ENCODE assay signal across 17 cellular contexts in the genomic region with DNA sequence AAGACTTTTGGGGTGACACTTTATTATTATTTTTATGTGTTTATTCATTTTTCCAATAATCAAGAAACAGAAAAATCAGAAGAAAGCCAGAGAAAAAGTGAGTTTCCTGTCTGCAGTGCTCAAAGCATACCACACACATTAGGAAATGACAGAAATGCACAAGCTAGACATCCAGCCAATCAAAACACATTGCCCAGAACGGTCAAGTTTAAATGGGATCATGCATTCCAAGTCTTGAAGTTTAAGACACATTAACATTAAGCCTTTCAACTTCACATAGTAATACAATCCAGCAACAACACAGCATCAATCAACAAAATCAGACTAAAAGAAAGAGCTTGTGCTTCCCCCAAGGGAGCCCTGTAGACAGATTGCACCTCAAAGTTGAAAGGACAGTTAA. TPM values are rescaled to one million over a fixed set of nuclear protein-coding genes. Genes with fewer than 3 reads are reported as not detected.
DNase-seq lines count a peak whose midpoint lies in the region; ATAC-seq and TF ChIP-seq lines count a peak whose summit lies in the region.
"Had no signal": no experiment of that assay in that cellular context is flagged by ENCODE, and none has a peak within 500 bp of the region (broad histone marks: within the 10 kb centered on the region; RNA-seq: fewer than 3 reads in every experiment).

No MANE protein-coding gene starts in this region.

- POLR2A ChIA-PET in activated CD4-positive, alpha-beta T cell treated with anti-CD3 and anti-CD28 coated beads, Interleukin-2, amount 10 ng/mL, durations not matched to agents 7 days and 5 days (lab: Charles Lee), result no interaction called here

- H3K36me3 Mint-ChIP-seq in activated CD4-positive, alpha-beta T cell treated with anti-CD3 and anti-CD28 coated beads, Interleukin-2, amount 10 ng/mL, durations not matched to agents 7 days and 5 days (ENCODE audit: low read depth), result no peaks in the 10 kb centered on the region
- H3K36me3 Mint-ChIP-seq in neural progenitor cell, result no peaks in the 10 kb centered on the region

- H3F3A ChIP-seq in neural progenitor cell (ENCODE audit: low read depth), result peaks cover 16% of the 10 kb centered on the region

- H3K4me3 Mint-ChIP-seq in activated CD4-positive, alpha-beta T cell treated with anti-CD3 and anti-CD28 coated beads, Interleukin-2, amount 10 ng/mL, durations not matched to agents 7 days and 5 days, result no peak overlapping the region
- no peak overlapping the region for H3K4me3 Mint-ChIP-seq in neural progenitor cell
- H3K4me3 Mint-ChIP-seq: activated T-helper 1 cell treated with anti-CD3 and anti-CD28 coated beads, Interleukin-12 subunit alpha, Interleukin-12 subunit beta, Interleukin-2, Interleukin-4 antibody, amounts not matched to agents 30 ng/mL and 10 ng/mL and 1 ng/mL, durations not matched to agents 14 hours and 24 hours and 36 hours; T-helper 1 cell treated with Interleukin-12 subunit alpha and Interleukin-12 subunit beta and Interleukin-4 antibody, amounts not matched to agents 30 μg/mL and 1 μg/mL, for 36 hours had no signal

- H3K27ac ChIP-seq in DND-41 (ENCODE audit: low read length) (no peak overlapping the region), ascending aorta (peak overlapping the region; percentile 58 to 96), neural progenitor cell (no peak overlapping the region)
- H3K27ac ChIP-seq: heart left ventricle, uterus had no signal

- H3K4me1 Mint-ChIP-seq in activated CD4-positive, alpha-beta T cell treated with anti-CD3 and anti-CD28 coated beads, Interleukin-2, amount 10 ng/mL, durations not matched to agents 7 days and 5 days, result no peaks in the 10 kb centered on the region
- H3K4me1 Mint-ChIP-seq in neural progenitor cell, result peaks cover 71% of the 10 kb centered on the region

- H2AFZ ChIP-seq in DND-41 (ENCODE audit: low read depth, low read length), result no peak overlapping the region
- no peak overlapping the region for H2AFZ ChIP-seq in neural progenitor cell (replicated peaks)

- no peak for DNase-seq in DND-41
- no peak for DNase-seq in ascending aorta (ENCODE audit: low spot score in 2 of 2)
- DNase-seq in fibroblast of pulmonary artery (ENCODE audit: low read depth), result peak; percentile 77
- DNase-seq in skeletal muscle cell (ENCODE audit: low read depth), result peak; percentile 68
- DNase-seq in occipital lobe (lab: John Stamatoyannopoulos, UW), result no peak
- no peak for DNase-seq in activated CD4-positive, alpha-beta T cell treated with anti-CD3 and anti-CD28 coated beads, Interleukin-2, amount 10 ng/mL, durations not matched to agents 7 days and 5 days
- no peak for DNase-seq in neural progenitor cell (ENCODE audit: low spot score)
- DNase-seq: heart left ventricle, NCI-H1694 treated with DMSO at 0.1 percent for 48 hours, right cardiac atrium, SHP77 treated with DMSO at 0.1 percent for 48 hours, uterus had no signal

- H3K9ac ChIP-seq in DND-41 (ENCODE audit: low read depth, low read length) (no peak overlapping the region), neural progenitor cell (no peak overlapping the region)

- H3K4me1 ChIP-seq in DND-41 (ENCODE audit: insufficient read depth, low read length), result no peaks in the 10 kb centered on the region
- H3K4me1 ChIP-seq in ascending aorta, result peaks cover 14 to 62% of the 10 kb centered on the region in 2 donors
- H3K4me1 ChIP-seq in neural progenitor cell, result peaks cover 16% of the 10 kb centered on the region

- ATAC-seq in DND-41 (ENCODE audit: insufficient read depth, low read depth) (0 out of 3 replicates have a peak, but pooled peaks have one; percentile 35), HG03097 (IDR thresholded peaks at IDR 0.05; ENCODE audit: low FRiP score, unreplicated experiment) (no peak)
- ATAC-seq: heart left ventricle, right cardiac atrium had no signal

- H3K27me3 ChIP-seq in DND-41 (ENCODE audit: insufficient read depth, low read length, poor library complexity) (peaks cover 5% of the 10 kb centered on the region), ascending aorta (no peaks in the 10 kb centered on the region), neural progenitor cell (no peaks in the 10 kb centered on the region)
- H3K27me3 ChIP-seq: heart left ventricle, uterus had no signal

- TF ChIP-seq CTCF in DND-41 (IDR thresholded peaks at IDR 0.05; ENCODE audit: borderline replicate concordance, extremely low read depth, low read length, poor library complexity, severe bottlenecking) (no peak), ascending aorta (IDR thresholded peaks at IDR 0.05) (no peak), fibroblast of pulmonary artery (IDR thresholded peaks at IDR 0.05; ENCODE audit: low read length, missing control alignments) (no peak), neural progenitor cell (IDR thresholded peaks at IDR 0.05) (no peak)

- CTCF ChIA-PET in activated CD4-positive, alpha-beta T cell treated with anti-CD3 and anti-CD28 coated beads, Interleukin-2, amount 10 ng/mL, durations not matched to agents 7 days and 5 days (lab: Charles Lee), result no interaction called here

- H3K36me3 ChIP-seq in DND-41 (ENCODE audit: insufficient read depth, low read length) (no peaks in the 10 kb centered on the region), ascending aorta (no peaks in the 10 kb centered on the region), neural progenitor cell (no peaks in the 10 kb centered on the region)
- H3K36me3 ChIP-seq: heart left ventricle, uterus had no signal

- H3K4me2 ChIP-seq in DND-41 (ENCODE audit: insufficient read depth, low read length), result no peak overlapping the region
- H3K4me2 ChIP-seq in neural progenitor cell, result no peak overlapping the region

- no peak overlapping the region for H3K27ac Mint-ChIP-seq in activated CD4-positive, alpha-beta T cell treated with anti-CD3 and anti-CD28 coated beads, Interleukin-2, amount 10 ng/mL, durations not matched to agents 7 days and 5 days
- no peak overlapping the region for H3K27ac Mint-ChIP-seq in neural progenitor cell
- H3K27ac Mint-ChIP-seq: activated T-helper 1 cell treated with anti-CD3 and anti-CD28 coated beads, Interleukin-12 subunit alpha, Interleukin-12 subunit beta, Interleukin-2, Interleukin-4 antibody, amounts not matched to agents 30 ng/mL and 10 ng/mL and 1 ng/mL, durations not matched to agents 14 hours and 24 hours and 36 hours; T-helper 1 cell treated with Interleukin-12 subunit alpha and Interleukin-12 subunit beta and Interleukin-4 antibody, amounts not matched to agents 30 μg/mL and 1 μg/mL, for 36 hours had no signal

- no peaks in the 10 kb centered on the region for H3K9me3 Mint-ChIP-seq in activated CD4-positive, alpha-beta T cell treated with anti-CD3 and anti-CD28 coated beads, Interleukin-2, amount 10 ng/mL, durations not matched to agents 7 days and 5 days
- H3K9me3 Mint-ChIP-seq in neural progenitor cell, result no peaks in the 10 kb centered on the region
- H3K9me3 Mint-ChIP-seq: activated T-helper 1 cell treated with anti-CD3 and anti-CD28 coated beads, Interleukin-12 subunit alpha, Interleukin-12 subunit beta, Interleukin-2, Interleukin-4 antibody, amounts not matched to agents 30 ng/mL and 10 ng/mL and 1 ng/mL, durations not matched to agents 14 hours and 24 hours and 36 hours; T-helper 1 cell treated with Interleukin-12 subunit alpha and Interleukin-12 subunit beta and Interleukin-4 antibody, amounts not matched to agents 30 μg/mL and 1 μg/mL, for 36 hours had no signal

- no peaks in the 10 kb centered on the region for H4K20me1 ChIP-seq in DND-41 (ENCODE audit: insufficient read depth, low read length)
- no peaks in the 10 kb centered on the region for H4K20me1 ChIP-seq in neural progenitor cell (ENCODE audit: low read depth)

- intact Hi-C loops in ascending aorta (cut with DNase I), result loop anchor here (10.0 kb wide), 3 partner anchors 953 to 1443 kb away; no protein-coding TSS in a partner anchor

- H3K79me2 ChIP-seq in DND-41 (ENCODE audit: insufficient read depth, low read length), result no peaks in the 10 kb centered on the region
- H3K79me2 ChIP-seq in neural progenitor cell (ENCODE audit: low read depth), result no peaks in the 10 kb centered on the region

- H3K27me3 Mint-ChIP-seq in activated CD4-positive, alpha-beta T cell treated with anti-CD3 and anti-CD28 coated beads, Interleukin-2, amount 10 ng/mL, durations not matched to agents 7 days and 5 days, result peaks cover 22% of the 10 kb centered on the region
- H3K27me3 Mint-ChIP-seq in neural progenitor cell (ENCODE audit: insufficient read depth, low read depth), result peaks cover 8% of the 10 kb centered on the region

- H3K4me3 ChIP-seq in DND-41 (ENCODE audit: low read depth in 1 of 2, low read length in 2 of 2), result no peak overlapping the region
- H3K4me3 ChIP-seq in ascending aorta, result no peak overlapping the region
- no peak overlapping the region for H3K4me3 ChIP-seq in fibroblast of pulmonary artery (replicated peaks; ENCODE audit: low read depth, low read length)
- no peak overlapping the region for H3K4me3 ChIP-seq in skeletal muscle cell (ENCODE audit: low read depth, low read length)
- H3K4me3 ChIP-seq in neural progenitor cell, result no peak overlapping the region
- H3K4me3 ChIP-seq: heart left ventricle, uterus had no signal

- H3K9me3 ChIP-seq in DND-41 (ENCODE audit: insufficient read depth, low read length, severe bottlenecking), result no peaks in the 10 kb centered on the region
- H3K9me3 ChIP-seq in ascending aorta, result no peaks in the 10 kb centered on the region
- H3K9me3 ChIP-seq in neural progenitor cell (ENCODE audit: low read depth), result no peaks in the 10 kb centered on the region
- H3K9me3 ChIP-seq: heart left ventricle, uterus had no signal

RNA-seq across cellular contexts. Expression of a gene that starts 28.7 kb away (rescaled TPM):
- total RNA-seq in ascending aorta (98.8 TPM), occipital lobe (0.78 TPM), neural progenitor cell (ENCODE audit: low replicate concordance) (0.06 TPM in 1 of 2 replicates, not detected in the other)
- not detected for total RNA-seq in activated CD4-positive, alpha-beta T cell treated with anti-CD3 and anti-CD28 coated beads, Interleukin-2, amount 10 ng/mL, durations not matched to agents 7 days and 5 days
- total RNA-seq: activated T-helper 1 cell treated with anti-CD3 and anti-CD28 coated beads, Interleukin-12 subunit alpha, Interleukin-12 subunit beta, Interleukin-2, Interleukin-4 antibody, amounts not matched to agents 30 ng/mL and 10 ng/mL and 1 ng/mL, durations not matched to agents 14 hours and 24 hours and 36 hours; G401; NCI-H460 had no signal

RNA-seq across cellular contexts. Expression of a gene that starts 55.1 kb away (rescaled TPM):
- not detected for total RNA-seq in ascending aorta
- 2.3 TPM for total RNA-seq in occipital lobe
- not detected for total RNA-seq in activated CD4-positive, alpha-beta T cell treated with anti-CD3 and anti-CD28 coated beads, Interleukin-2, amount 10 ng/mL, durations not matched to agents 7 days and 5 days
- total RNA-seq in neural progenitor cell (ENCODE audit: low replicate concordance), result not detected in 2 replicates
- total RNA-seq: activated T-helper 1 cell treated with anti-CD3 and anti-CD28 coated beads, Interleukin-12 subunit alpha, Interleukin-12 subunit beta, Interleukin-2, Interleukin-4 antibody, amounts not matched to agents 30 ng/mL and 10 ng/mL and 1 ng/mL, durations not matched to agents 14 hours and 24 hours and 36 hours; G401; heart left ventricle; NCI-H460; right cardiac atrium had no signal

Comparison
In these comparisons a context has a peak if more than half of its experiments do, and no peak if none do; other contexts are left out.
1. DNase-seq: peak in fibroblast of pulmonary artery (single experiment) and skeletal muscle cell (single experiment); none in DND-41 (single experiment), ascending aorta (0 of 2), occipital lobe (single experiment), activated CD4-positive, alpha-beta T cell treated with anti-CD3 and anti-CD28 coated beads, Interleukin-2, amount 10 ng/mL, durations not matched to agents 7 days and 5 days (single experiment) and neural progenitor cell (single experiment).
2. H3K27ac ChIP-seq: peak in ascending aorta (2 of 2); none in DND-41 (single experiment) and neural progenitor cell (single experiment).
3. RNA of a gene that starts 28.7 kb away (total RNA-seq): 98.8 TPM in ascending aorta (single experiment); 0.78 TPM in occipital lobe (single experiment), 0.06 TPM in neural progenitor cell and not detected in activated CD4-positive, alpha-beta T cell treated with anti-CD3 and anti-CD28 coated beads, Interleukin-2, amount 10 ng/mL, durations not matched to agents 7 days and 5 days; every median in the first group is over 10 times any median in the second.